8 cellular contexts compared by ENCODE assay signal in genomic region chr4:122542411-122543236, GRCh38.
A peak's percentile ranks its signal among the peaks of the same experiment; 100 is the strongest.
DNase-seq lines count a peak whose midpoint lies in the region; ATAC-seq, FAIRE-seq and TF ChIP-seq lines count a peak whose summit lies in the region.

No MANE protein-coding gene starts in this region.

- H3K4me3 ChIP-seq in bronchial epithelial cell (ENCODE audit: low read depth, low read length) (no peak overlapping the region), WERI-Rb-1 (ENCODE audit: low read depth, low read length) (no peak overlapping the region)

- H3K27me3 ChIP-seq in bronchial epithelial cell (ENCODE audit: control insufficient read depth, insufficient read depth, low read length): no peaks in the 10 kb centered on the region
- no peaks in the 10 kb centered on the region for H3K27me3 ChIP-seq in WERI-Rb-1 (ENCODE audit: insufficient read depth, low read depth, severe bottlenecking)

- no peak overlapping the region for H3K27ac ChIP-seq in WERI-Rb-1

- H3K36me3 ChIP-seq in bronchial epithelial cell (ENCODE audit: control insufficient read depth, insufficient read depth, low read length) (no peaks in the 10 kb centered on the region), WERI-Rb-1 (no peaks in the 10 kb centered on the region)

- FAIRE-seq in bronchial epithelial cell (lab: Jason Lieb, UNC): no peak

- peak; percentile 50 for DNase-seq in EH (ENCODE audit: low read depth)
- peak; percentile 74 for DNase-seq in bronchial epithelial cell (ENCODE audit: low read depth)
- no peak for DNase-seq in DMS53 treated with DMSO at 0.1 percent for 48 hours (lab: John Stamatoyannopoulos, UW; ENCODE audit: unreplicated experiment)
- DNase-seq in NCI-H1105 treated with DMSO at 0.1 percent for 48 hours (lab: John Stamatoyannopoulos, UW): no peak
- DNase-seq in COR-L47 (lab: John Stamatoyannopoulos, UW): no peak
- DNase-seq in WERI-Rb-1: no peak

- peaks cover 3% of the 10 kb centered on the region for H3K9me3 ChIP-seq in WERI-Rb-1 (ENCODE audit: severe bottlenecking)

- peak; percentile 80 for ATAC-seq in GM19397 (IDR thresholded peaks at IDR 0.05; ENCODE audit: unreplicated experiment)
- peak; percentile 90 for ATAC-seq in HG03175 (IDR thresholded peaks at IDR 0.05; ENCODE audit: unreplicated experiment)

- TF ChIP-seq CTCF in bronchial epithelial cell (IDR thresholded peaks at IDR 0.05; ENCODE audit: insufficient read depth, low read length, severe bottlenecking): no peak
- TF ChIP-seq CTCF in WERI-Rb-1 (IDR thresholded peaks at IDR 0.05; ENCODE audit: low read depth, low read length): no peak

Comparison
In these comparisons a context has a peak if more than half of its experiments do, and no peak if none do; other contexts are left out.
1. DNase-seq: peak in EH (single experiment) and bronchial epithelial cell (single experiment); none in DMS53 treated with DMSO at 0.1 percent for 48 hours (single experiment), NCI-H1105 treated with DMSO at 0.1 percent for 48 hours (single experiment), COR-L47 (single experiment) and WERI-Rb-1 (single experiment).